In the genomic region with DNA sequence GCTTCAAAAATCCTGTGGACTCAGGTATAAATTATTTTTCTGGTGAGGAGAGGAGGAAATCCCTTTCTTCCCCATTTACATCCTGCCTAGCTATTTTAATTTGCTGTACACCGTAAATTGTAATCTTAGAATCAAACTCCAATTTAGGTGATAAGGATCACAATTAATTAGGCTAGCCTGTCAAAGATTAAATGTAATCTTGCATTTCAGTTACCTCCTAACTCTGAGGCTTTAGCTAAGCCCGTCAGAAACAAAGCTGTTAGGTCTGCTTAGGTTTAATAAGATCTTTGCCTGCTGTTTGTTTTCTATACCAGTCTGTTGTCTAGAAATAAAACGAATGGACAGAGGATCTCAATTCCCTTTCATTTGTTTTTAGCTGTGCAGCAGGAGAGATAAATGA, we compare ENCODE assay signal across 12 cellular contexts. TPM values are rescaled to one million over a fixed set of nuclear protein-coding genes. Genes with fewer than 3 reads are reported as not detected.
A peak's percentile ranks its signal among the peaks of the same experiment; 100 is the strongest.
DNase-seq lines count a peak whose midpoint lies in the region; ATAC-seq and TF ChIP-seq lines count a peak whose summit lies in the region.
"Had no signal": no experiment of that assay in that cellular context is flagged by ENCODE, and none has a peak within 500 bp of the region (broad histone marks: within the 10 kb centered on the region; RNA-seq: fewer than 3 reads in every experiment).

No MANE protein-coding gene starts in this region.

- no TSS peak for BruUV-seq in MCF 10A (replicated peaks; lab: Mats Ljungman, UMichigan)

- peak overlapping the region; percentile 43 for H3K4me3 Mint-ChIP-seq in activated naive CD4-positive, alpha-beta T cell treated with anti-CD3 and anti-CD28 coated beads, Interleukin-2, amount 50 U/mL, for 24 hours
- H3K4me3 Mint-ChIP-seq in MCF 10A (ENCODE audit: unreplicated experiment), result peak overlapping the region; percentile 50

- TF ChIP-seq EP300 in upper lobe of left lung (IDR thresholded peaks at IDR 0.05), result no peak

- H3K36me3 Mint-ChIP-seq in activated naive CD4-positive, alpha-beta T cell treated with anti-CD3 and anti-CD28 coated beads, Interleukin-2, amount 50 U/mL, for 24 hours, result peaks cover 2% of the 10 kb centered on the region
- H3K36me3 Mint-ChIP-seq in MCF 10A (ENCODE audit: insufficient read depth, unreplicated experiment), result peaks cover 76% of the 10 kb centered on the region

- CTCF ChIA-PET in MCF 10A (lab: Yijun Ruan, JAX), result interaction anchor here (0.9 to 1.0 kb wide), 2 partner anchors 14 to 20 kb away, joined by 3 to 5 read pairs; no protein-coding TSS in a partner anchor

- POLR2A ChIA-PET in MCF 10A (lab: Yijun Ruan, JAX), result interaction anchor here (0.6 to 6.0 kb wide), 8 partner anchors 13 to 1030 kb away, joined by 3 to 61 read pairs (median 4); partner anchors contain the start of gene PIK3R1

- H3K36me3 ChIP-seq in mucosa of stomach (ENCODE audit: control insufficient read depth, insufficient read depth, low read length) (no peaks in the 10 kb centered on the region), upper lobe of left lung (no peaks in the 10 kb centered on the region)

- H3K4me3 ChIP-seq in mucosa of stomach (ENCODE audit: low read length), result no peak overlapping the region
- H3K4me3 ChIP-seq in upper lobe of left lung, result no peak overlapping the region

- peaks cover 38% of the 10 kb centered on the region for H3K4me1 ChIP-seq in mucosa of stomach (ENCODE audit: control insufficient read depth, insufficient read depth, low read length)
- peaks cover 65 to 84% (median 69%) of the 10 kb centered on the region in 4 donors for H3K4me1 ChIP-seq in upper lobe of left lung

- H3K9me3 ChIP-seq in mucosa of stomach (ENCODE audit: control insufficient read depth, low read length) (no peaks in the 10 kb centered on the region), upper lobe of left lung (no peaks in the 10 kb centered on the region)

- H3K27me3 ChIP-seq in mucosa of stomach (ENCODE audit: control insufficient read depth, insufficient read depth, low read length) (no peaks in the 10 kb centered on the region), upper lobe of left lung (no peaks in the 10 kb centered on the region)

- intact Hi-C loops in MCF 10A (cut with micrococcal nuclease), result no loop called here

- peak overlapping the region; percentile 93 for H3K27ac Mint-ChIP-seq in activated naive CD4-positive, alpha-beta T cell treated with anti-CD3 and anti-CD28 coated beads, Interleukin-2, amount 50 U/mL, for 24 hours
- H3K27ac Mint-ChIP-seq in MCF 10A (ENCODE audit: low read depth, unreplicated experiment), result peak overlapping the region; percentile 91

- TF ChIP-seq CTCF in MCF 10A (IDR thresholded peaks at IDR 0.05; ENCODE audit: unreplicated experiment), result no peak
- no peak for TF ChIP-seq CTCF in upper lobe of left lung (IDR thresholded peaks at IDR 0.05)

- H3K9ac ChIP-seq in mucosa of stomach (ENCODE audit: low read length), result peak overlapping the region; percentile 22

- H3K4me1 Mint-ChIP-seq in activated naive CD4-positive, alpha-beta T cell treated with anti-CD3 and anti-CD28 coated beads, Interleukin-2, amount 50 U/mL, for 24 hours, result peaks cover 90% of the 10 kb centered on the region
- peaks cover 66% of the 10 kb centered on the region for H3K4me1 Mint-ChIP-seq in MCF 10A (ENCODE audit: insufficient read depth, unreplicated experiment)

- H3K27ac ChIP-seq in upper lobe of left lung, result peak overlapping the region; percentile 67 to 85 (median 76)

- H3K9me3 Mint-ChIP-seq in activated naive CD4-positive, alpha-beta T cell treated with anti-CD3 and anti-CD28 coated beads, Interleukin-2, amount 50 U/mL, for 24 hours, result no peaks in the 10 kb centered on the region
- no peaks in the 10 kb centered on the region for H3K9me3 Mint-ChIP-seq in MCF 10A (ENCODE audit: unreplicated experiment)

- no peak for TF ChIP-seq POLR2A in upper lobe of left lung (IDR thresholded peaks at IDR 0.05)

- ATAC-seq in upper lobe of left lung (ENCODE audit: low FRiP score in 2 of 2) (no peak), HG02885 (IDR thresholded peaks at IDR 0.05; ENCODE audit: poor library complexity, unreplicated experiment) (no peak), GM21528 (IDR thresholded peaks at IDR 0.05; ENCODE audit: low FRiP score, unreplicated experiment) (no peak)
- ATAC-seq: esophagus mucosa, PC-3 had no signal

- 23 to 27% methylated on average over 3 of the region's 3 CpGs for WGBS in upper lobe of left lung, 2 donors

- no peaks in the 10 kb centered on the region for H3K27me3 Mint-ChIP-seq in activated naive CD4-positive, alpha-beta T cell treated with anti-CD3 and anti-CD28 coated beads, Interleukin-2, amount 50 U/mL, for 24 hours
- no peaks in the 10 kb centered on the region for H3K27me3 Mint-ChIP-seq in MCF 10A (ENCODE audit: insufficient read depth, unreplicated experiment)

- DNase-seq in activated naive CD4-positive, alpha-beta T cell (lab: John Stamatoyannopoulos, UW), result no peak
- DNase-seq in MCF 10A (ENCODE audit: unreplicated experiment), result no peak
- DNase-seq in upper lobe of left lung, result no peak
- DNase-seq in NAMALWA (ENCODE audit: low spot score), result no peak
- DNase-seq: GOT3, NCI-H187, PC-3 had no signal

RNA-seq across cellular contexts. Expression of gene PIK3R1, which starts 51.5 kb away (rescaled TPM):
- total RNA-seq in MCF 10A (2022) (124 and 151 TPM in 2 replicates), upper lobe of left lung (100 to 1,000 TPM in 1 of 6 donors, 10 to 100 TPM in 5; 52.3 to 112 (median 92.5) TPM)
